In the genomic region with DNA sequence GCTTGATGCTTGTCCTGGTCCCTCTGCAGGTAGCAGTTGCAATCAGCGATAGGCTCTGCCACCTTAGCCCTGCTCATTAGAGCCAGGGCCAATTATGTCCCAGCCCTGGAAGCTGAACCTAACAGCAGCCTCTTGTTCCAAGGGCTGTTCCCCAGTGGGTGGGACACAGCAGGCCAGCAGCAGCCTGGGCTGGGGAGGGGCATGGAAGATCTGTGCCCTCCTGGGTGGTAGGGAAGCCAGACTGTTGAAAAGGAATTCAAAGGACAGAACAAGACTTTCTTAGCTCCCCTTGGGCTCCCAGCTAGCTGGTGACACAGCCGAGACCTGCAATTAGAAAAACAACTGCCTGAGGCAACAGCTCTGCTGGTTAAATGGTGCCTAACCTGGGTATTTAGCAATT, we compare ENCODE assay signal across 23 cellular contexts. TPM values are rescaled to one million over a fixed set of nuclear protein-coding genes. Genes with fewer than 3 reads are reported as not detected.
DNase-seq lines count a peak whose midpoint lies in the region; ATAC-seq and TF ChIP-seq lines count a peak whose summit lies in the region.
"Had no signal": no experiment of that assay in that cellular context is flagged by ENCODE, and none has a peak within 500 bp of the region (broad histone marks: within the 10 kb centered on the region; RNA-seq: fewer than 3 reads in every experiment).

No MANE protein-coding gene starts in this region.

- TF ChIP-seq POLR2A in right lobe of liver (IDR thresholded peaks at IDR 0.05) = no peak
- no peak for TF ChIP-seq POLR2A in vagina (IDR thresholded peaks at IDR 0.05)

- no peaks in the 10 kb centered on the region; the same call in 1 of the 2 replicates for H3K79me2 ChIP-seq in H9 (ENCODE audit: insufficient read depth, low read length)
- no peaks in the 10 kb centered on the region for H3K79me2 ChIP-seq in mesendoderm (ENCODE audit: control insufficient read depth, insufficient read depth, low read length)

- H2BK5ac ChIP-seq in H9 (ENCODE audit: insufficient read length, low read length) (no peak overlapping the region), mesendoderm (ENCODE audit: low read length) (no peak overlapping the region)

- no peak overlapping the region for H4K8ac ChIP-seq in H9 (replicated peaks; ENCODE audit: insufficient read length, low read depth, low read length)
- no peak overlapping the region for H4K8ac ChIP-seq in mesendoderm (ENCODE audit: low read depth, low read length)

- no peak overlapping the region for H3K14ac ChIP-seq in H9 (ENCODE audit: insufficient read depth, low read length)

- H4K5ac ChIP-seq in H9 (ENCODE audit: insufficient read length, low read depth, low read length) = no peak overlapping the region
- H4K5ac ChIP-seq in mesendoderm (ENCODE audit: low read length) = no peak overlapping the region

- H2BK15ac ChIP-seq in H9 (ENCODE audit: low read depth, low read length) = no peak overlapping the region
- no peak overlapping the region for H2BK15ac ChIP-seq in mesendoderm (replicated peaks; ENCODE audit: low read depth)

- no peaks in the 10 kb centered on the region for H3K9me3 Mint-ChIP-seq in H9
- H3K9me3 Mint-ChIP-seq: brain, mesothelial cell of epicardium had no signal

- H3K9ac ChIP-seq in H9 (ENCODE audit: extremely low read depth, insufficient read length, low read length) (no peak overlapping the region), NT2/D1 (ENCODE audit: insufficient read length, low read depth) (no peak overlapping the region), mesendoderm (ENCODE audit: low read length) (no peak overlapping the region)

- H3K27me3 ChIP-seq in H9 (ENCODE audit: insufficient read depth, low read length) (no peaks in the 10 kb centered on the region), NT2/D1 (ENCODE audit: insufficient read depth, insufficient read length) (peaks cover 5% of the 10 kb centered on the region), mesendoderm (ENCODE audit: insufficient read depth, low read length, poor library complexity) (no peaks in the 10 kb centered on the region), right lobe of liver (no peaks in the 10 kb centered on the region), vagina (no peaks in the 10 kb centered on the region)

- H3K27ac Mint-ChIP-seq in H9 = peak overlapping the region in 1 of 3 experiments; percentile 81; a peak in 1 of 7 replicates
- H3K27ac Mint-ChIP-seq: mesothelial cell of epicardium had no signal

- H3K36me3 ChIP-seq in NT2/D1 (ENCODE audit: insufficient read depth, insufficient read length, low read length) (no peaks in the 10 kb centered on the region), mesendoderm (ENCODE audit: control insufficient read depth, insufficient read depth, low read length) (no peaks in the 10 kb centered on the region), right lobe of liver (no peaks in the 10 kb centered on the region), vagina (no peaks in the 10 kb centered on the region)

- no peaks in the 10 kb centered on the region for H3K36me3 Mint-ChIP-seq in H9 (ENCODE audit: insufficient read depth in 1 of 3, low read depth in 3 of 3)
- H3K36me3 Mint-ChIP-seq: brain, mesothelial cell of epicardium had no signal

- no peaks in the 10 kb centered on the region for H4K20me1 ChIP-seq in H9 (ENCODE audit: control insufficient read depth, insufficient read depth, insufficient read length)

- H2BK12ac ChIP-seq in H9 (ENCODE audit: insufficient read length, low read depth, low read length) = no peak overlapping the region

- H3K4me1 Mint-ChIP-seq in H9 = peaks cover 15 to 21% of the 10 kb centered on the region in 2 experiments
- H3K4me1 Mint-ChIP-seq: mesothelial cell of epicardium had no signal

- WGBS in H9 (ENCODE audit: extremely low coverage, insufficient read length, low lambda C conversion rate) = no CpG with 5 or more reads among the region's 2 CpGs
- no CpG with 5 or more reads among the region's 2 CpGs for WGBS in mesendoderm (ENCODE audit: extremely low coverage, insufficient coverage, low lambda C conversion rate)
- WGBS in right lobe of liver (ENCODE audit: insufficient coverage, low coverage, low lambda C conversion rate, missing lambda C conversion rate) = 33% methylated on average over 2 of the region's 2 CpGs

- H3K4me1 ChIP-seq in H9 (ENCODE audit: insufficient read depth, low read length) = 0 out of 2 replicates have a peak, but pooled peaks cover 2% of the 10 kb centered on the region
- H3K4me1 ChIP-seq in NT2/D1 (ENCODE audit: insufficient read depth, insufficient read length) = no peaks in the 10 kb centered on the region
- H3K4me1 ChIP-seq in mesendoderm (ENCODE audit: control insufficient read depth, low read depth, low read length) = no peaks in the 10 kb centered on the region
- H3K4me1 ChIP-seq in right lobe of liver = no peaks in the 10 kb centered on the region
- H3K4me1 ChIP-seq in vagina = no peaks in the 10 kb centered on the region
- H3K4me1 ChIP-seq: Caco-2 had no signal

- no peak overlapping the region for H2BK20ac ChIP-seq in H9 (ENCODE audit: low read depth, low read length, poor library complexity, severe bottlenecking)

- no peak overlapping the region for H2AK5ac ChIP-seq in H9 (ENCODE audit: insufficient read length, low read length)
- no peak overlapping the region for H2AK5ac ChIP-seq in mesendoderm (ENCODE audit: low read length)

- H3K27ac ChIP-seq in H9 (ENCODE audit: insufficient read length, low read depth, low read length) (no peak overlapping the region), mesendoderm (ENCODE audit: low read depth, low read length) (no peak overlapping the region), right lobe of liver (no peak overlapping the region), vagina (no peak overlapping the region)
- H3K27ac ChIP-seq: coronary artery had no signal

- H3K23ac ChIP-seq in H9 (ENCODE audit: insufficient read length, low read depth, low read length) = no peak overlapping the region
- no peak overlapping the region for H3K23ac ChIP-seq in mesendoderm (ENCODE audit: low read length)

- H3K79me1 ChIP-seq in H9 (ENCODE audit: insufficient read depth, low read depth, low read length, poor library complexity, severe bottlenecking) (no peaks in the 10 kb centered on the region), mesendoderm (ENCODE audit: low read length) (no peaks in the 10 kb centered on the region)

- peak overlapping the region in 1 of 2 experiments; percentile 22; a peak in 1 of 5 replicates for H3K4me3 Mint-ChIP-seq in H9
- H3K4me3 Mint-ChIP-seq: brain, mesothelial cell of epicardium had no signal

- ATAC-seq in right lobe of liver (no peak), HG03442 (IDR thresholded peaks at IDR 0.05; ENCODE audit: unreplicated experiment) (no peak)
- ATAC-seq: GM12878, left cardiac atrium had no signal

- no peaks in the 10 kb centered on the region for H3K23me2 ChIP-seq in H9 (ENCODE audit: insufficient read length, low read depth, low read length, poor library complexity, severe bottlenecking)

- H3K56ac ChIP-seq in H9 (ENCODE audit: insufficient read length, low read depth, low read length) = no peak overlapping the region
- no peak overlapping the region for H3K56ac ChIP-seq in mesendoderm (ENCODE audit: low read length)

- H3K4me3 ChIP-seq in NT2/D1 (ENCODE audit: insufficient read length, low read depth) (no peak overlapping the region), mesendoderm (ENCODE audit: low read length) (no peak overlapping the region), right lobe of liver (no peak overlapping the region), vagina (no peak overlapping the region)
- H3K4me3 ChIP-seq: coronary artery, GM12878 had no signal

- peaks cover 10% of the 10 kb centered on the region for H3K27me3 Mint-ChIP-seq in H9 (ENCODE audit: low read depth)

- no peak overlapping the region for H2AFZ ChIP-seq in H9 (ENCODE audit: low read length)

- H3K4ac ChIP-seq in H9 (ENCODE audit: low read depth, low read length) (no peak overlapping the region), mesendoderm (ENCODE audit: low read depth, low read length) (no peak overlapping the region)

- intact Hi-C loops in right lobe of liver (cut with DNase I) = no loop called here
- intact Hi-C loops in vagina (cut with DNase I) = no loop called here

- H3K9me3 ChIP-seq in H9 (ENCODE audit: control insufficient read depth, low read depth, low read length) (no peaks in the 10 kb centered on the region), NT2/D1 (ENCODE audit: insufficient read depth, low read length) (no peaks in the 10 kb centered on the region), right lobe of liver (no peaks in the 10 kb centered on the region), vagina (no peaks in the 10 kb centered on the region)
- H3K9me3 ChIP-seq: Caco-2 had no signal

- H4K91ac ChIP-seq in H9 (ENCODE audit: insufficient read length, low read depth, low read length) = no peak overlapping the region

- TF ChIP-seq CTCF in H9 (conservative IDR thresholded peaks at IDR 0.05) (no peak), right lobe of liver (IDR thresholded peaks at IDR 0.05) (no peak), vagina (IDR thresholded peaks at IDR 0.05) (no peak)

- H2BK120ac ChIP-seq in H9 (ENCODE audit: low read depth, low read length, poor library complexity, severe bottlenecking) (no peak overlapping the region), mesendoderm (ENCODE audit: low read depth, low read length) (no peak overlapping the region)

- H3K4me2 ChIP-seq in H9 (ENCODE audit: insufficient read depth, insufficient read length, low read length) (no peak overlapping the region), mesendoderm (ENCODE audit: low read length) (no peak overlapping the region)

- DNase-seq in H9 = peak; percentile 59
- peak; percentile 77 for DNase-seq in NCI-H2081 treated with DMSO at 0.1 percent for 48 hours (lab: John Stamatoyannopoulos, UW)
- DNase-seq in NT2/D1 (ENCODE audit: low read depth, low spot score) = peak; percentile 28
- DNase-seq in mesendoderm = peak; percentile 52
- no peak for DNase-seq in T-helper 9 cell
- no peak for DNase-seq in right lobe of liver
- DNase-seq in vagina (ENCODE audit: extremely low spot score in 2 of 2) = no peak
- DNase-seq: activated CD8-positive, alpha-beta memory T cell treated with anti-CD3 and anti-CD28 coated beads for 24 hours; Caco-2; hippocampal formation; left cardiac atrium; MM.1S; NCI-H446 treated with DMSO at 0.1 percent for 48 hours had no signal

- H3T11ph ChIP-seq in H9 (ENCODE audit: low read length) = no peak overlapping the region

- H3K18ac ChIP-seq in H9 (ENCODE audit: insufficient read length, low read depth, low read length) (no peak overlapping the region), mesendoderm (ENCODE audit: low read length) (no peak overlapping the region)

RNA-seq across cellular contexts. Expression of a gene that starts 17.4 kb away (rescaled TPM):
- total RNA-seq in H9 (2021) (0.44 TPM in 1 of 2 replicates, not detected in the other), right lobe of liver (under 1 TPM in 1 of 6 experiments, not detected in 5; 0.13 TPM), vagina (0.49 TPM)
- polyA plus RNA-seq in mesendoderm (2013, experiment 1 of 2) = 0.24 TPM
- polyA plus RNA-seq in mesendoderm (2013, experiment 2 of 2) = 0.22 TPM
- total RNA-seq: endothelial cell of umbilical vein; fibroblast of villous mesenchyme; G401; GM12878; pulmonary artery endothelial cell; T-helper 2 cell treated with Interferon-gamma antibody and Interleukin-4, amounts not matched to agents 100 ng/mL and 5 ng/mL, for 36 hours had no signal
- polyA plus RNA-seq: endothelial cell of umbilical vein, GM12878 had no signal

Comparison
In these comparisons a context has a peak if more than half of its experiments do, and no peak if none do; other contexts are left out.
1. DNase-seq: peak in H9 (single experiment), NCI-H2081 treated with DMSO at 0.1 percent for 48 hours (single experiment), NT2/D1 (single experiment) and mesendoderm (single experiment); none in T-helper 9 cell (single experiment), right lobe of liver (0 of 3) and vagina (0 of 2).